ENCODE assay signal across 11 cellular contexts in genomic region chr5:71457106-71457505, GRCh38. TPM values are rescaled to one million over a fixed set of nuclear protein-coding genes. Genes with fewer than 3 reads are reported as not detected.
DNase-seq lines count a peak whose midpoint lies in the region; ATAC-seq, FAIRE-seq and TF ChIP-seq lines count a peak whose summit lies in the region.
"Had no signal": no experiment of that assay in that cellular context is flagged by ENCODE, and none has a peak within 500 bp of the region (broad histone marks: within the 10 kb centered on the region; RNA-seq: fewer than 3 reads in every experiment).

No MANE protein-coding gene starts in this region.

- TF ChIP-seq CTCF in C4-2B (conservative IDR thresholded peaks at IDR 0.05): no peak
- TF ChIP-seq CTCF in brain microvascular endothelial cell (IDR thresholded peaks at IDR 0.05; ENCODE audit: low read depth, low read length, missing control alignments): no peak

- H3K27ac ChIP-seq in C4-2B (peak overlapping the region; percentile 70), brain microvascular endothelial cell (no peak overlapping the region), muscle layer of duodenum (ENCODE audit: low read length) (no peak overlapping the region)

- no peak for FAIRE-seq in GM12891 (lab: Jason Lieb, UNC)
- FAIRE-seq: colon had no signal

- H3K36me3 ChIP-seq in brain microvascular endothelial cell (replicated peaks) (peaks cover 24% of the 10 kb centered on the region), muscle layer of duodenum (ENCODE audit: control insufficient read depth in 1 of 2, insufficient read depth in 2 of 2, low read length in 2 of 2) (peaks cover 16 to 29% of the 10 kb centered on the region in 2 donors)

- H3K4me3 ChIP-seq in Jurkat, Clone E6-1 (ENCODE audit: low read length): peak overlapping the region; percentile 90
- H3K4me3 ChIP-seq in brain microvascular endothelial cell (ENCODE audit: low read depth, low read length) (peak overlapping the region; percentile 95), muscle layer of duodenum (ENCODE audit: low read depth in 1 of 2, low read length in 2 of 2) (peak overlapping the region; percentile 96 to 97)

- ATAC-seq in HG02798 (IDR thresholded peaks at IDR 0.05; ENCODE audit: poor library complexity, unreplicated experiment): no peak

- no peak for TF ChIP-seq POLR2A in GM12891 (IDR thresholded peaks at IDR 0.05; ENCODE audit: low read depth, low read length)

- H3K4me1 ChIP-seq in muscle layer of duodenum (ENCODE audit: control insufficient read depth in 1 of 2, insufficient read depth in 2 of 2, low read length in 2 of 2): peaks cover 0 to 17% of the 10 kb centered on the region in 2 donors

- no peak for DNase-seq in Jurkat, Clone E6-1 (ENCODE audit: low read depth, low spot score)
- DNase-seq in brain microvascular endothelial cell (no peak), GM12891 (ENCODE audit: insufficient read length, low spot score) (no peak), COR-L47 (lab: John Stamatoyannopoulos, UW) (no peak), NCI-H2029 treated with DMSO at 0.1 percent for 48 hours (lab: John Stamatoyannopoulos, UW) (no peak)
- DNase-seq: T1000 had no signal

- no peaks in the 10 kb centered on the region for H3K9me3 ChIP-seq in muscle layer of duodenum (ENCODE audit: control insufficient read depth in 1 of 2, low read length in 2 of 2)
- H3K9me3 ChIP-seq: neutrophil had no signal

- in situ Hi-C loops in brain microvascular endothelial cell (cut with HindIII; ENCODE audit: low pct_ligation_motif_present, low sequenced_read_pairs): no loop called here

- H3K27me3 ChIP-seq in brain microvascular endothelial cell (replicated peaks) (no peaks in the 10 kb centered on the region), muscle layer of duodenum (ENCODE audit: low read depth, low read length) (no peaks in the 10 kb centered on the region)

TF ChIP-seq in GM12891, 5 proteins besides CTCF, POLR2A, EP300 and RAD21:
- TF ChIP-seq POLR2AphosphoS5 (IDR thresholded peaks at IDR 0.05; ENCODE audit: low read depth, low read length) (no peak), SPI1 (IDR thresholded peaks at IDR 0.05; ENCODE audit: low read depth, low read length) (no peak), POU2F2 (IDR thresholded peaks at IDR 0.05; ENCODE audit: low read depth, low read length) (no peak), PAX5 (IDR thresholded peaks at IDR 0.05; ENCODE audit: insufficient read depth, low read length, severe bottlenecking) (no peak), TAF1 (IDR thresholded peaks at IDR 0.05; ENCODE audit: low read depth, low read length) (no peak)

RNA-seq across cellular contexts. Expression of gene BDP1, which starts 1.7 kb away (rescaled TPM):
- polyA plus RNA-seq in Jurkat, Clone E6-1 (2012; ENCODE audit: insufficient read depth, insufficient read length): 10.2 TPM
- polyA plus RNA-seq in GM12891 (2012; ENCODE audit: low read depth, missing spikeins): 6.0 TPM
